In the genomic region with DNA sequence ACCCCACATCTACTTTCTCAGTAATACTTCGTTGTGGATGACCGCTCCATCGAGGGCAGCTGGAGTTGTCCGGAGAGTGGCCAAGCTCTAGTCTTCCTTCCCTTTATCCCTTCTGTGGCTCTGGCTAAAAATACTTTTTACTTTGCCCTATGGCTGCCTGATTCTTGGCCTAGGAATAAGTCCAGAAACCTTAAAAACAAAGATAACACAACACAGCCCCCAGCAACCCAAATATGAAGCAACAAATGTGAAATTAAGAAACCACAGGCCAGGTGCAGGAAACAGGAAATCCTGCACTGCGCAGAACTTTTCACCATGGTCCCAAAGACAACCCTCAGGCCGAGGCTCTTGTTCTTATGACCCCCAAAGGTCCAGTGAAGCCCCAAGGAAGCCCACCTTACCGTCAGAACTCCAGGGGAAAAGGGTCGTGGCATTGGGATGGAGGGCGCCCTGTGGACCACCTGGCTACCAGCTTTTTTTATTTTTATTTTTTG, we compare ENCODE assay signal across 8 cellular contexts. TPM values are rescaled to one million over a fixed set of nuclear protein-coding genes. Genes with fewer than 3 reads are reported as not detected.
DNase-seq lines count a peak whose midpoint lies in the region; ATAC-seq and TF ChIP-seq lines count a peak whose summit lies in the region.

No MANE protein-coding gene starts in this region.

- H3K4me3 ChIP-seq in CD8-positive, alpha-beta memory T cell (ENCODE audit: low read length) = peak overlapping the region; percentile 39
- no peak overlapping the region for H3K4me3 ChIP-seq in fibroblast of pulmonary artery (replicated peaks; ENCODE audit: low read depth, low read length)

- H3K27me3 Mint-ChIP-seq in CD8-positive, alpha-beta memory T cell = no peaks in the 10 kb centered on the region
- no peaks in the 10 kb centered on the region for H3K27me3 Mint-ChIP-seq in type B pancreatic cell

- peaks cover 70% of the 10 kb centered on the region for H3K4me1 ChIP-seq in CD8-positive, alpha-beta memory T cell (ENCODE audit: insufficient read depth, low read length)

- H3K27ac Mint-ChIP-seq in CD8-positive, alpha-beta memory T cell = peak overlapping the region; percentile 92 to 100 (median 98)
- H3K27ac Mint-ChIP-seq in type B pancreatic cell = no peak overlapping the region

- no peaks in the 10 kb centered on the region for H3K9me3 Mint-ChIP-seq in CD8-positive, alpha-beta memory T cell
- no peaks in the 10 kb centered on the region for H3K9me3 Mint-ChIP-seq in type B pancreatic cell

- CTCF ChIA-PET in CD8-positive, alpha-beta memory T cell (lab: Charles Lee) = interaction anchor here (0.9 to 6.0 kb wide), 6 partner anchors 9 to 65 kb away, joined by 3 to 39 read pairs (median 10); partner anchors contain the start of gene CKLF

- ATAC-seq in GM21619 (IDR thresholded peaks at IDR 0.05; ENCODE audit: unreplicated experiment) = peak; percentile 38

- no peaks in the 10 kb centered on the region for H3K27me3 ChIP-seq in CD8-positive, alpha-beta memory T cell (ENCODE audit: insufficient read depth, low read length, poor library complexity, severe bottlenecking)

- peak in 4 of 5 donors; percentile 21 to 65 (median 59) for DNase-seq in CD8-positive, alpha-beta memory T cell
- peak; percentile 45 for DNase-seq in OCI-M1 (lab: John Stamatoyannopoulos, UW)
- DNase-seq in fibroblast of pulmonary artery (ENCODE audit: low read depth) = peak; percentile 41
- no peak for DNase-seq in NCI-H1436 treated with DMSO at 0.1 percent for 48 hours (lab: John Stamatoyannopoulos, UW)
- no peak for DNase-seq in SW480 (ENCODE audit: low spot score)
- DNase-seq in type B pancreatic cell (ENCODE audit: extremely low spot score, unreplicated experiment) = no peak
- no peak for DNase-seq in COLO829 (ENCODE audit: low spot score)

- peaks cover 72 to 82% (median 73%) of the 10 kb centered on the region in 3 donors for H3K4me1 Mint-ChIP-seq in CD8-positive, alpha-beta memory T cell
- no peaks in the 10 kb centered on the region for H3K4me1 Mint-ChIP-seq in type B pancreatic cell (ENCODE audit: unreplicated experiment)

- peak overlapping the region; percentile 60 to 89 (median 78) for H3K4me3 Mint-ChIP-seq in CD8-positive, alpha-beta memory T cell
- H3K4me3 Mint-ChIP-seq in type B pancreatic cell = no peak overlapping the region

- no peaks in the 10 kb centered on the region for H3K9me3 ChIP-seq in CD8-positive, alpha-beta memory T cell (ENCODE audit: low read length)

- POLR2A ChIA-PET in CD8-positive, alpha-beta memory T cell (lab: Charles Lee) = interaction anchor here (0.8 to 1.9 kb wide), 5 partner anchors 16 to 65 kb away, joined by 3 to 5 read pairs (median 3); partner anchors contain the start of gene CKLF

- H3K36me3 ChIP-seq in CD8-positive, alpha-beta memory T cell (ENCODE audit: insufficient read depth, low read length) = no peaks in the 10 kb centered on the region

- TF ChIP-seq CTCF in fibroblast of pulmonary artery (IDR thresholded peaks at IDR 0.05; ENCODE audit: low read length, missing control alignments) (no peak), type B pancreatic cell (conservative IDR thresholded peaks at IDR 0.05) (no peak)

- H3K27ac ChIP-seq in CD8-positive, alpha-beta memory T cell (ENCODE audit: low read depth, low read length) = peak overlapping the region; percentile 62

- peaks cover 0 to 3% (median under 1%) of the 10 kb centered on the region in 3 donors for H3K36me3 Mint-ChIP-seq in CD8-positive, alpha-beta memory T cell
- no peaks in the 10 kb centered on the region for H3K36me3 Mint-ChIP-seq in type B pancreatic cell

RNA-seq across cellular contexts. Expression of gene TK2, which starts 26.0 kb away (rescaled TPM):
- 1 to 10 TPM; 5.6 TPM for total RNA-seq in CD8-positive, alpha-beta memory T cell
- polyA plus RNA-seq in CD8-positive, alpha-beta memory T cell = 10.4 TPM
- 14.6 and 18.4 TPM in 2 replicates for total RNA-seq in type B pancreatic cell (ENCODE audit: low replicate concordance)

RNA-seq across cellular contexts. Expression of gene CKLF, which starts 28.5 kb away (rescaled TPM):
- 100 to 1,000 TPM; 118 to 121 TPM for total RNA-seq in CD8-positive, alpha-beta memory T cell
- polyA plus RNA-seq in CD8-positive, alpha-beta memory T cell = 265 TPM
- total RNA-seq in type B pancreatic cell (ENCODE audit: low replicate concordance) = 21.2 and 36.3 TPM in 2 replicates

RNA-seq across cellular contexts. Expression of gene CMTM1, which starts 42.3 kb away (rescaled TPM):
- 1 to 10 TPM; 8.2 to 8.6 TPM for total RNA-seq in CD8-positive, alpha-beta memory T cell
- 1.2 TPM for polyA plus RNA-seq in CD8-positive, alpha-beta memory T cell
- total RNA-seq in type B pancreatic cell (ENCODE audit: low replicate concordance) = 3.4 and 8.4 TPM in 2 replicates

RNA-seq across cellular contexts. Expression of gene CMTM2, which starts 55.4 kb away (rescaled TPM):
- total RNA-seq in CD8-positive, alpha-beta memory T cell = under 1 TPM; 0.22 to 0.24 TPM
- polyA plus RNA-seq in CD8-positive, alpha-beta memory T cell = not detected
- total RNA-seq in type B pancreatic cell (ENCODE audit: low replicate concordance) = 0.41 TPM in 1 of 2 replicates, not detected in the other

Comparison
In these comparisons a context has a peak if more than half of its experiments do, and no peak if none do; other contexts are left out.
1. DNase-seq: peak in CD8-positive, alpha-beta memory T cell (4 of 5), OCI-M1 (single experiment) and fibroblast of pulmonary artery (single experiment); none in NCI-H1436 treated with DMSO at 0.1 percent for 48 hours (single experiment), SW480 (single experiment), type B pancreatic cell (single experiment) and COLO829 (single experiment).